Comparison of ENCODE assay signal across 10 cellular contexts in the genomic region with DNA sequence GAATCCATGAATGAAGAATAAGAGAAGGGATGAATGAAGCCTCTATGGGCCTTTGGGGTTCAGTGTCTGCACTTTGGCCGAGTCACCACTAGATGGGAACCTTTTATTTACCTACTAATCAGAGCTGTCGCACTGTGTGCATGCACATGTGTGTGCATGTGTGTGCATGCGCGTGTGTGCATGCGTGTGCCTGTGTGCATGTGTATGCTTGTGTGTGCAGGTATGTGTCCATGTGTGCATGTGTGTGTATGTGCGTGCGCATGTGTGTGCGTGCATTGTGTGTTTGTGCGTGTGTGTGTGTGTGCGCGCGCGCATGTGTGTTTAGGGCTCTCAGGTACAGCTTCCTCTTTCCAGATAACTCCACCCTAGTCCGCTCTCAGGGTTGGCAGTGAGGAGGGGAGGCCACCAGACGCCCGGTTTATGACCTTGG. TPM values are rescaled to one million over a fixed set of nuclear protein-coding genes. Genes with fewer than 3 reads are reported as not detected.
DNase-seq lines count a peak whose midpoint lies in the region; ATAC-seq and TF ChIP-seq lines count a peak whose summit lies in the region.
"Had no signal": no experiment of that assay in that cellular context is flagged by ENCODE, and none has a peak within 500 bp of the region (broad histone marks: within the 10 kb centered on the region; RNA-seq: fewer than 3 reads in every experiment).

No MANE protein-coding gene starts in this region.

- H3K4me1 ChIP-seq in mesenchymal stem cell (ENCODE audit: control insufficient read depth, insufficient read depth, low read depth, low read length): peaks cover 2% of the 10 kb centered on the region
- H3K4me1 ChIP-seq: SJSA1 had no signal

- POLR2A ChIA-PET in GM10248 (lab: Yijun Ruan, JAX): no interaction called here

- no peak overlapping the region for H2AFZ ChIP-seq in mesenchymal stem cell (ENCODE audit: low read depth, low read length)

- H3K4me2 ChIP-seq in mesenchymal stem cell (ENCODE audit: low read length, poor library complexity, severe bottlenecking): no peak overlapping the region

- peaks cover 18% of the 10 kb centered on the region for H3K9me3 Mint-ChIP-seq in activated T-helper 2 cell treated with anti-CD3 and anti-CD28 coated beads, Interferon-gamma antibody, Interleukin-2, Interleukin-4, amounts not matched to agents 10 μg/mL and 5 μg/mL and 100 μg/mL, durations not matched to agents 14 hours and 24 hours and 36 hours

- H3K27me3 ChIP-seq in mesenchymal stem cell (ENCODE audit: control insufficient read depth in 1 of 2, insufficient read depth in 1 of 2, low read length in 2 of 2): peaks cover 6 to 63% of the 10 kb centered on the region in 2 experiments
- H3K27me3 ChIP-seq: SJSA1 had no signal

- H3K4me3 ChIP-seq in LNCaP clone FGC (ENCODE audit: low read depth, low read length) (no peak overlapping the region), mesenchymal stem cell (ENCODE audit: insufficient read depth in 1 of 2, low read depth in 1 of 2, low read length in 2 of 2) (no peak overlapping the region)
- H3K4me3 ChIP-seq: SJSA1 had no signal

- H3K14ac ChIP-seq in mesenchymal stem cell (ENCODE audit: low read length in 2 of 2): peak overlapping the region in 1 of 2 experiments; percentile 85

- no peak overlapping the region for H2BK12ac ChIP-seq in mesenchymal stem cell (ENCODE audit: low read length in 2 of 2)

- DNase-seq in GM10248 (ENCODE audit: extremely low spot score): peak; percentile 61
- no peak for DNase-seq in LNCaP clone FGC (ENCODE audit: low read depth)
- peak; percentile 18 for DNase-seq in amniotic epithelial cell (ENCODE audit: low read depth)
- DNase-seq in mesenchymal stem cell: peak; percentile 3
- no peak for DNase-seq in stimulated activated naive CD4-positive, alpha-beta T cell treated with Interleukin-2 at 50 U/mL for 16 hours (lab: John Stamatoyannopoulos, UW)
- DNase-seq in activated T-helper 2 cell treated with anti-CD3 and anti-CD28 coated beads, Interferon-gamma antibody, Interleukin-2, Interleukin-4, amounts not matched to agents 10 μg/mL and 5 μg/mL and 100 μg/mL, durations not matched to agents 14 hours and 24 hours and 36 hours (ENCODE audit: low spot score): no peak
- DNase-seq: effector memory CD8-positive, alpha-beta T cell had no signal

- no peak overlapping the region for H3K18ac ChIP-seq in mesenchymal stem cell (ENCODE audit: low read depth in 1 of 2, low read length in 2 of 2)

- intact Hi-C loops in activated T-helper 2 cell treated with anti-CD3 and anti-CD28 coated beads, Interferon-gamma antibody, Interleukin-2, Interleukin-4, amounts not matched to agents 10 μg/mL and 5 μg/mL and 100 μg/mL, durations not matched to agents 14 hours and 24 hours and 36 hours (cut with micrococcal nuclease): loop anchor here (1.0 kb wide), 1 partner anchor 30 kb away; no protein-coding TSS in a partner anchor

- no peaks in the 10 kb centered on the region for H3K4me1 Mint-ChIP-seq in activated T-helper 2 cell treated with anti-CD3 and anti-CD28 coated beads, Interferon-gamma antibody, Interleukin-2, Interleukin-4, amounts not matched to agents 10 μg/mL and 5 μg/mL and 100 μg/mL, durations not matched to agents 14 hours and 24 hours and 36 hours (ENCODE audit: low read depth)

- peaks cover 2% of the 10 kb centered on the region for H3K36me3 Mint-ChIP-seq in activated T-helper 2 cell treated with anti-CD3 and anti-CD28 coated beads, Interferon-gamma antibody, Interleukin-2, Interleukin-4, amounts not matched to agents 10 μg/mL and 5 μg/mL and 100 μg/mL, durations not matched to agents 14 hours and 24 hours and 36 hours (ENCODE audit: low read depth)

- no peak overlapping the region for H2BK120ac ChIP-seq in mesenchymal stem cell (ENCODE audit: low read depth, low read length)

- no peak overlapping the region for H3K23ac ChIP-seq in mesenchymal stem cell (ENCODE audit: low read length in 2 of 2)

- no peak overlapping the region for H4K91ac ChIP-seq in mesenchymal stem cell (ENCODE audit: low read length)

- no peak overlapping the region for H3K9ac ChIP-seq in mesenchymal stem cell (ENCODE audit: low read length)

- H3K27ac ChIP-seq in mesenchymal stem cell (ENCODE audit: low read length, poor library complexity, severe bottlenecking): no peak overlapping the region
- H3K27ac ChIP-seq: SJSA1 had no signal

- no peak for ATAC-seq in HG02970 (IDR thresholded peaks at IDR 0.05; ENCODE audit: low FRiP score, unreplicated experiment)
- ATAC-seq in HG03354 (IDR thresholded peaks at IDR 0.05; ENCODE audit: poor library complexity, severe bottlenecking, unreplicated experiment): no peak
- ATAC-seq: effector memory CD8-positive, alpha-beta T cell had no signal

- peaks cover 15% of the 10 kb centered on the region for H3K9me3 ChIP-seq in mesenchymal stem cell (ENCODE audit: control insufficient read depth, low read length)

- H2BK15ac ChIP-seq in mesenchymal stem cell (ENCODE audit: low read depth, poor library complexity, severe bottlenecking): no peak overlapping the region

- H2BK5ac ChIP-seq in mesenchymal stem cell (ENCODE audit: low read depth, low read length, poor library complexity, severe bottlenecking): no peak overlapping the region

- H3K79me1 ChIP-seq in mesenchymal stem cell (replicated peaks; ENCODE audit: low read length, poor library complexity, severe bottlenecking): no peaks in the 10 kb centered on the region

- H3K36me3 ChIP-seq in mesenchymal stem cell (ENCODE audit: control insufficient read depth in 1 of 2, insufficient read depth in 2 of 2, low read depth in 1 of 2, low read length in 2 of 2): no peaks in the 10 kb centered on the region
- H3K36me3 ChIP-seq: SJSA1 had no signal

- peaks cover 10% of the 10 kb centered on the region for H3K27me3 Mint-ChIP-seq in activated T-helper 2 cell treated with anti-CD3 and anti-CD28 coated beads, Interferon-gamma antibody, Interleukin-2, Interleukin-4, amounts not matched to agents 10 μg/mL and 5 μg/mL and 100 μg/mL, durations not matched to agents 14 hours and 24 hours and 36 hours (ENCODE audit: low read depth)

- H3K4me3 Mint-ChIP-seq in activated T-helper 2 cell treated with anti-CD3 and anti-CD28 coated beads, Interferon-gamma antibody, Interleukin-2, Interleukin-4, amounts not matched to agents 10 μg/mL and 5 μg/mL and 100 μg/mL, durations not matched to agents 14 hours and 24 hours and 36 hours (ENCODE audit: low read depth): no peak overlapping the region
- H3K4me3 Mint-ChIP-seq: effector memory CD8-positive, alpha-beta T cell had no signal

- no peak overlapping the region for H4K8ac ChIP-seq in mesenchymal stem cell (ENCODE audit: low read length)

- H3K27ac Mint-ChIP-seq in activated T-helper 2 cell treated with anti-CD3 and anti-CD28 coated beads, Interferon-gamma antibody, Interleukin-2, Interleukin-4, amounts not matched to agents 10 μg/mL and 5 μg/mL and 100 μg/mL, durations not matched to agents 14 hours and 24 hours and 36 hours: no peak overlapping the region
- H3K27ac Mint-ChIP-seq: effector memory CD8-positive, alpha-beta T cell had no signal

- TF ChIP-seq CTCF in GM10248 (IDR thresholded peaks at IDR 0.05; ENCODE audit: control extremely low read depth, extremely low read depth, low read depth, missing control alignments) (peak; percentile 30), LNCaP clone FGC (IDR thresholded peaks at IDR 0.05; ENCODE audit: control insufficient read depth, extremely low read depth, insufficient read depth) (peak; percentile 17; the same call in 1 of the 2 replicates)

- H2AK5ac ChIP-seq in mesenchymal stem cell (ENCODE audit: low read length, severe bottlenecking): no peak overlapping the region

- WGBS in mesenchymal stem cell: 92% methylated on average over 11 of the region's 16 CpGs

- no peak overlapping the region for H3K4ac ChIP-seq in mesenchymal stem cell (ENCODE audit: low read depth in 1 of 2, low read length in 2 of 2)

- CTCF ChIA-PET in GM10248 (lab: Yijun Ruan, JAX): interaction anchor here (0.9 to 6.4 kb wide), 7 partner anchors 10 to 248 kb away, joined by 3 to 46 read pairs (median 5); no protein-coding TSS in a partner anchor

RNA-seq across cellular contexts. Expression of a gene that starts 20.4 kb away (rescaled TPM):
- 0.03 TPM for polyA plus RNA-seq in mesenchymal stem cell (2013, experiment 1 of 2)
- 0.03 TPM for polyA plus RNA-seq in mesenchymal stem cell (2013, experiment 2 of 2)
- 0.32 and 0.39 TPM in 2 replicates for total RNA-seq in activated T-helper 2 cell treated with anti-CD3 and anti-CD28 coated beads, Interferon-gamma antibody, Interleukin-2, Interleukin-4, amounts not matched to agents 10 μg/mL and 5 μg/mL and 100 μg/mL, durations not matched to agents 14 hours and 24 hours and 36 hours
- total RNA-seq: SJSA1 had no signal

RNA-seq across cellular contexts. Expression of a gene that starts 20.8 kb away (rescaled TPM):
- polyA plus RNA-seq in mesenchymal stem cell (2013, experiment 1 of 2): not detected
- polyA plus RNA-seq in mesenchymal stem cell (2013, experiment 2 of 2): not detected
- 0.30 TPM in 1 of 2 replicates, not detected in the other for total RNA-seq in activated T-helper 2 cell treated with anti-CD3 and anti-CD28 coated beads, Interferon-gamma antibody, Interleukin-2, Interleukin-4, amounts not matched to agents 10 μg/mL and 5 μg/mL and 100 μg/mL, durations not matched to agents 14 hours and 24 hours and 36 hours
- total RNA-seq: SJSA1 had no signal

RNA-seq across cellular contexts. Expression of a gene that starts 26.4 kb away (rescaled TPM):
- polyA plus RNA-seq in mesenchymal stem cell (2013, experiment 1 of 2): not detected
- polyA plus RNA-seq in mesenchymal stem cell (2013, experiment 2 of 2): not detected
- not detected in 2 replicates for total RNA-seq in activated T-helper 2 cell treated with anti-CD3 and anti-CD28 coated beads, Interferon-gamma antibody, Interleukin-2, Interleukin-4, amounts not matched to agents 10 μg/mL and 5 μg/mL and 100 μg/mL, durations not matched to agents 14 hours and 24 hours and 36 hours
- total RNA-seq: SJSA1 had no signal

RNA-seq across cellular contexts. Expression of a gene that starts 46.2 kb away (rescaled TPM):
- not detected for polyA plus RNA-seq in mesenchymal stem cell (2013, experiment 1 of 2)
- polyA plus RNA-seq in mesenchymal stem cell (2013, experiment 2 of 2): not detected
- 0.09 TPM in 1 of 2 replicates, not detected in the other for total RNA-seq in activated T-helper 2 cell treated with anti-CD3 and anti-CD28 coated beads, Interferon-gamma antibody, Interleukin-2, Interleukin-4, amounts not matched to agents 10 μg/mL and 5 μg/mL and 100 μg/mL, durations not matched to agents 14 hours and 24 hours and 36 hours
- total RNA-seq: SJSA1 had no signal

Comparison
In these comparisons a context has a peak if more than half of its experiments do, and no peak if none do; other contexts are left out.
1. DNase-seq: peak in GM10248 (single experiment), amniotic epithelial cell (single experiment) and mesenchymal stem cell (single experiment); none in LNCaP clone FGC (single experiment), stimulated activated naive CD4-positive, alpha-beta T cell treated with Interleukin-2 at 50 U/mL for 16 hours (single experiment) and activated T-helper 2 cell treated with anti-CD3 and anti-CD28 coated beads, Interferon-gamma antibody, Interleukin-2, Interleukin-4, amounts not matched to agents 10 μg/mL and 5 μg/mL and 100 μg/mL, durations not matched to agents 14 hours and 24 hours and 36 hours (single experiment).